ENCODE assay signal across 9 cellular contexts in the genomic region with DNA sequence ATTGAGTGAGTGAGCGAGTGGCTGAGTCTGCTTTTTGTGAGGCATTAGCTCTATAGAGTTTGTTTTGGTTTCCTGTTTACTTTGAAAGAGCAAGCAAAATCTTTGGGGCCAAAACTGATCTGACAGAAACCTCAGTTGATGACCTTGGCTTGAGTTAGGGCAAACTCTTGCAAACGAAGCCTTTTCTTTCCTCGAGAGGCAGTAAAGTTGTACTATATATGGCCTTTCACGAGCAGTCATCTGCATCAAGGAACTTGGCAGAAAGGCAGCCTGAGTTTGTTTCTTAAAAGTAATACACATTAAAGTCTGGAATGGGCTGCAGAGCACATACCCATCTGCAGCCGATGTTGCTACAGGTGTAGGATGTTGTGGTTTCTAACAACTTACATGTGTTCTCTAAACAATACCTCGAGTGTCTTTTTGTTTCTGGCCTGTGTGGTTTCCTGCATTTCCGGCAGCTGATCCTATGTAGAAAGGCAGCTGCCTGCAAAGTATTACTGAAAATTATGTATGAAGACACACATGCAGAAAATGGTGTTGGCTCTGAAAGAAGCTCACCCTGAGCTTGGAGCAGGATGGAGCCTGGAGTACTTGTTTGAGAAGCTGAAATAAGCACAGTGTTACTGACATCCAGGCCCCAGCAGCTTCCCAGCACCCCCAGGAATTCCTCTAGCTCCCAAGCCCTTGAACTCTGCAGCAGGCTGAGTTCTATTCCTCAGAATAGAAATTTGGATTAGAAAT.
DNase-seq lines count a peak whose midpoint lies in the region; ATAC-seq and TF ChIP-seq lines count a peak whose summit lies in the region.
"Had no signal": no experiment of that assay in that cellular context is flagged by ENCODE, and none has a peak within 500 bp of the region (broad histone marks: within the 10 kb centered on the region; RNA-seq: fewer than 3 reads in every experiment).

No MANE protein-coding gene starts in this region.

- H3K4me1 Mint-ChIP-seq in effector memory CD8-positive, alpha-beta T cell (ENCODE audit: low read depth in 2 of 2) = peaks cover 15 to 22% of the 10 kb centered on the region in 2 donors
- H3K4me1 Mint-ChIP-seq in WTC11 = peaks cover 11% of the 10 kb centered on the region

- H3K27me3 Mint-ChIP-seq in effector memory CD8-positive, alpha-beta T cell = peaks cover 0 to 14% of the 10 kb centered on the region in 2 donors
- H3K27me3 Mint-ChIP-seq in WTC11 (ENCODE audit: low read depth) = peaks cover 25% of the 10 kb centered on the region

- peak; percentile 5 for DNase-seq in activated CD4-positive, CD25-positive, alpha-beta regulatory T cell treated with anti-CD3 and anti-CD28 coated beads, Interleukin-2, amount 50 U/mL, for 16 hours (ENCODE audit: low read depth, low spot score)
- no peak for DNase-seq in activated CD4-positive, CD25-positive, alpha-beta regulatory T cell treated with anti-CD3 and anti-CD28 coated beads, Interleukin-2, amount 50 U/mL, for 72 hours
- peak; percentile 47 for DNase-seq in NCI-H1436 (lab: John Stamatoyannopoulos, UW)
- DNase-seq in effector memory CD8-positive, alpha-beta T cell = peak; percentile 33 to 58 (median 48)
- no peak for DNase-seq in foreskin fibroblast
- DNase-seq in COLO829 (ENCODE audit: low spot score) = no peak
- no peak for DNase-seq in WTC11 (ENCODE audit: low spot score)

- peak; percentile 93 for ATAC-seq in HG02588 (IDR thresholded peaks at IDR 0.05; ENCODE audit: unreplicated experiment)
- peak; percentile 91 for ATAC-seq in effector memory CD8-positive, alpha-beta T cell (replicated peaks)
- ATAC-seq in WTC11 = no peak; the same call in 1 of the 2 replicates

- H3K27ac Mint-ChIP-seq in effector memory CD8-positive, alpha-beta T cell = peak overlapping the region in 1 of 2 donors; percentile 42
- H3K27ac Mint-ChIP-seq in WTC11 = no peak overlapping the region

- POLR2A ChIA-PET in WTC11 (lab: Charles Lee) = interaction anchor here (0.8 kb wide), 1 partner anchor 13 kb away, joined by 3 read pairs; no protein-coding TSS in a partner anchor

- H3K9me3 Mint-ChIP-seq in effector memory CD8-positive, alpha-beta T cell = peaks cover 0 to 12% of the 10 kb centered on the region in 2 donors
- H3K9me3 Mint-ChIP-seq in WTC11 = peaks cover 29% of the 10 kb centered on the region

- no peaks in the 10 kb centered on the region for H3K36me3 Mint-ChIP-seq in effector memory CD8-positive, alpha-beta T cell (ENCODE audit: insufficient read depth)
- H3K36me3 Mint-ChIP-seq in WTC11 = peaks cover 25% of the 10 kb centered on the region

- TF ChIP-seq CTCF in foreskin fibroblast (IDR thresholded peaks at IDR 0.05; ENCODE audit: low read depth, low read length) = no peak
- TF ChIP-seq CTCF in WTC11 (IDR thresholded peaks at IDR 0.05) = no peak

- CTCF ChIA-PET in WTC11 (lab: Charles Lee) = interaction anchor here (0.8 to 2.3 kb wide), 7 partner anchors 31 to 1262 kb away, joined by 3 to 8 read pairs (median 4); no protein-coding TSS in a partner anchor

- H3K4me3 Mint-ChIP-seq in effector memory CD8-positive, alpha-beta T cell = peak overlapping the region; percentile 67 to 69
- no peak overlapping the region for H3K4me3 Mint-ChIP-seq in WTC11

- no peak overlapping the region for H3K4me3 ChIP-seq in foreskin fibroblast (ENCODE audit: low read depth in 1 of 2, low read length in 2 of 2)
- H3K4me3 ChIP-seq: thoracic aorta had no signal

TF ChIP-seq in WTC11, 78 proteins besides CTCF, POLR2A, EP300 and RAD21:
- TF ChIP-seq ESRRA (CRISPR knock-in tag; IDR thresholded peaks at IDR 0.05; ENCODE audit: borderline replicate concordance) = no peak
TF ChIP-seq in WTC11: peak in this region for 0.

Comparison
In these comparisons a context has a peak if more than half of its experiments do, and no peak if none do; other contexts are left out.
1. DNase-seq: peak in activated CD4-positive, CD25-positive, alpha-beta regulatory T cell treated with anti-CD3 and anti-CD28 coated beads, Interleukin-2, amount 50 U/mL, for 16 hours (single experiment), NCI-H1436 (single experiment) and effector memory CD8-positive, alpha-beta T cell (3 of 3); none in activated CD4-positive, CD25-positive, alpha-beta regulatory T cell treated with anti-CD3 and anti-CD28 coated beads, Interleukin-2, amount 50 U/mL, for 72 hours (single experiment), foreskin fibroblast (0 of 2), COLO829 (single experiment) and WTC11 (single experiment).